Comparison of ENCODE assay signal across 30 cellular contexts in genomic region chr5:103645816-103646215, GRCh38.
"Had no signal": no experiment of that assay in that cellular context is flagged by ENCODE, and none has a peak within 500 bp of the region (broad histone marks: within the 10 kb centered on the region; RNA-seq: fewer than 3 reads in every experiment).

No MANE protein-coding gene starts in this region.

- H3K27me3 ChIP-seq: SJSA1 had no signal

- H3K9me2 ChIP-seq: SK-N-SH had no signal

- H3K36me3 ChIP-seq: SJSA1 had no signal

- H3K27me3 Mint-ChIP-seq: activated CD4-positive, alpha-beta T cell treated with anti-CD3 and anti-CD28 coated beads for 36 hours; activated naive CD4-positive, alpha-beta T cell treated with anti-CD3 and anti-CD28 coated beads, Interleukin-2, amount 10 ng/mL, durations not matched to agents 7 days and 5 days; activated naive CD8-positive, alpha-beta T cell; activated naive CD8-positive, alpha-beta T cell treated with anti-CD3 and anti-CD28 coated beads, Interleukin-2, amount 50 U/mL, for 24 hours; brain had no signal

- H3K4me1 Mint-ChIP-seq: activated CD4-positive, alpha-beta T cell treated with anti-CD3 and anti-CD28 coated beads for 36 hours; activated naive CD4-positive, alpha-beta T cell treated with anti-CD3 and anti-CD28 coated beads, Interleukin-2, amount 10 ng/mL, durations not matched to agents 7 days and 5 days; activated naive CD8-positive, alpha-beta T cell treated with anti-CD3 and anti-CD28 coated beads, Interleukin-2, amount 50 U/mL, for 24 hours; brain had no signal

- H3K4me3 ChIP-seq: SJSA1 had no signal

- DNase-seq: activated CD4-positive, alpha-beta memory T cell treated with anti-CD3 and anti-CD28 coated beads for 36 hours; activated CD4-positive, alpha-beta T cell treated with anti-CD3 and anti-CD28 coated beads for 36 hours; activated CD4-positive, alpha-beta T cell treated with anti-CD3 and anti-CD28 coated beads, Interleukin-2, amount 50 U/mL, for 1 hour; activated CD8-positive, alpha-beta memory T cell treated with anti-CD3 and anti-CD28 coated beads, Interleukin-2, amount 50 U/mL, for 4 hours; activated naive CD4-positive, alpha-beta T cell treated with anti-CD3 and anti-CD28 coated beads, Interleukin-2, amount 10 ng/mL, durations not matched to agents 7 days and 5 days; activated naive CD8-positive, alpha-beta T cell treated with anti-CD3 and anti-CD28 coated beads, Interleukin-2, amount 50 U/mL, for 24 hours; activated T-cell treated with anti-CD3 and anti-CD28 coated beads for 4 hours; activated T-cell treated with anti-CD3 and anti-CD28 coated beads, Interleukin-2, amount 50 U/mL, for 4 hours; anterior cingulate cortex; caudate nucleus; cerebellar nuclear complex; MM.1S; MV-4-11; NCI-H1092; NCI-H1694 treated with DMSO at 0.1 percent for 48 hours; NCI-H2081; NCI-H226; NCI-H446 treated with DMSO at 0.1 percent for 48 hours; NCI-H524 treated with DMSO at 0.1 percent for 48 hours; SHP77 had no signal

- H3K27ac ChIP-seq: KMS-11, SJSA1 had no signal

- H3K4me2 ChIP-seq: KMS-11, SK-N-SH had no signal

- H3K36me3 Mint-ChIP-seq: activated CD4-positive, alpha-beta memory T cell treated with anti-CD3 and anti-CD28 coated beads for 36 hours; activated naive CD4-positive, alpha-beta T cell treated with anti-CD3 and anti-CD28 coated beads, Interleukin-2, amount 10 ng/mL, durations not matched to agents 7 days and 5 days; activated naive CD8-positive, alpha-beta T cell; brain had no signal

- H3K9me3 Mint-ChIP-seq: activated CD4-positive, alpha-beta memory T cell treated with anti-CD3 and anti-CD28 coated beads for 36 hours; activated naive CD4-positive, alpha-beta T cell treated with anti-CD3 and anti-CD28 coated beads, Interleukin-2, amount 10 ng/mL, durations not matched to agents 7 days and 5 days; activated naive CD8-positive, alpha-beta T cell treated with anti-CD3 and anti-CD28 coated beads, Interleukin-2, amount 50 U/mL, for 24 hours; activated T-cell treated with anti-CD3 and anti-CD28 coated beads, Interleukin-2, amount 50 U/mL, for 4 hours; activated T-helper 1 cell treated with anti-CD3 and anti-CD28 coated beads, Interleukin-12 subunit alpha, Interleukin-12 subunit beta, Interleukin-2, Interleukin-4 antibody, amounts not matched to agents 30 ng/mL and 10 ng/mL and 1 ng/mL, durations not matched to agents 14 hours and 24 hours and 36 hours; T-helper 1 cell treated with Interleukin-12 subunit alpha and Interleukin-12 subunit beta and Interleukin-4 antibody, amounts not matched to agents 30 μg/mL and 1 μg/mL, for 36 hours; T-helper 2 cell treated with Interferon-gamma antibody and Interleukin-4, amounts not matched to agents 5 μg/mL and 100 μg/mL, for 36 hours had no signal

- H3K4me1 ChIP-seq: SJSA1 had no signal

- H3K27ac Mint-ChIP-seq: activated CD4-positive, alpha-beta memory T cell treated with anti-CD3 and anti-CD28 coated beads for 36 hours; activated CD4-positive, alpha-beta T cell treated with anti-CD3 and anti-CD28 coated beads for 36 hours; activated naive CD4-positive, alpha-beta T cell treated with anti-CD3 and anti-CD28 coated beads, Interleukin-2, amount 10 ng/mL, durations not matched to agents 7 days and 5 days; activated naive CD8-positive, alpha-beta T cell; activated naive CD8-positive, alpha-beta T cell treated with anti-CD3 and anti-CD28 coated beads, Interleukin-2, amount 50 U/mL, for 24 hours; activated T-helper 1 cell treated with anti-CD3 and anti-CD28 coated beads, Interleukin-12 subunit alpha, Interleukin-12 subunit beta, Interleukin-2, Interleukin-4 antibody, amounts not matched to agents 30 ng/mL and 10 ng/mL and 1 ng/mL, durations not matched to agents 14 hours and 24 hours and 36 hours; brain; T-helper 1 cell treated with Interleukin-12 subunit alpha and Interleukin-12 subunit beta and Interleukin-4 antibody, amounts not matched to agents 30 μg/mL and 1 μg/mL, for 36 hours; T-helper 2 cell treated with Interferon-gamma antibody and Interleukin-4, amounts not matched to agents 5 μg/mL and 100 μg/mL, for 36 hours had no signal

- ATAC-seq: activated CD4-positive, alpha-beta T cell treated with anti-CD3 and anti-CD28 coated beads for 36 hours; activated CD4-positive, CD25-positive, alpha-beta regulatory T cell treated with anti-CD3 and anti-CD28 coated beads, Interleukin-2, amount 50 U/mL, for 24 hours; activated naive CD8-positive, alpha-beta T cell treated with anti-CD3 and anti-CD28 coated beads, Interleukin-2, amount 50 U/mL, for 24 hours; activated T-cell treated with anti-CD3 and anti-CD28 coated beads, Interleukin-2, amount 50 U/mL, for 4 hours; Panc1 had no signal

- H3K9me3 ChIP-seq: SJSA1, SK-N-SH had no signal

- H3K9ac ChIP-seq: KMS-11, SK-N-SH had no signal

- H3K4me3 Mint-ChIP-seq: activated CD4-positive, alpha-beta memory T cell treated with anti-CD3 and anti-CD28 coated beads for 36 hours; activated CD4-positive, alpha-beta T cell treated with anti-CD3 and anti-CD28 coated beads for 36 hours; activated naive CD4-positive, alpha-beta T cell treated with anti-CD3 and anti-CD28 coated beads, Interleukin-2, amount 10 ng/mL, durations not matched to agents 7 days and 5 days; activated naive CD8-positive, alpha-beta T cell; activated naive CD8-positive, alpha-beta T cell treated with anti-CD3 and anti-CD28 coated beads, Interleukin-2, amount 50 U/mL, for 24 hours; activated T-cell treated with anti-CD3 and anti-CD28 coated beads, Interleukin-2, amount 50 U/mL, for 4 hours; activated T-helper 1 cell treated with anti-CD3 and anti-CD28 coated beads, Interleukin-12 subunit alpha, Interleukin-12 subunit beta, Interleukin-2, Interleukin-4 antibody, amounts not matched to agents 30 ng/mL and 10 ng/mL and 1 ng/mL, durations not matched to agents 14 hours and 24 hours and 36 hours; brain; T-helper 1 cell treated with Interleukin-12 subunit alpha and Interleukin-12 subunit beta and Interleukin-4 antibody, amounts not matched to agents 30 μg/mL and 1 μg/mL, for 36 hours; T-helper 2 cell treated with Interferon-gamma antibody and Interleukin-4, amounts not matched to agents 5 μg/mL and 100 μg/mL, for 36 hours had no signal
